Comparison of ENCODE assay signal across 34 cellular contexts in the genomic region with DNA sequence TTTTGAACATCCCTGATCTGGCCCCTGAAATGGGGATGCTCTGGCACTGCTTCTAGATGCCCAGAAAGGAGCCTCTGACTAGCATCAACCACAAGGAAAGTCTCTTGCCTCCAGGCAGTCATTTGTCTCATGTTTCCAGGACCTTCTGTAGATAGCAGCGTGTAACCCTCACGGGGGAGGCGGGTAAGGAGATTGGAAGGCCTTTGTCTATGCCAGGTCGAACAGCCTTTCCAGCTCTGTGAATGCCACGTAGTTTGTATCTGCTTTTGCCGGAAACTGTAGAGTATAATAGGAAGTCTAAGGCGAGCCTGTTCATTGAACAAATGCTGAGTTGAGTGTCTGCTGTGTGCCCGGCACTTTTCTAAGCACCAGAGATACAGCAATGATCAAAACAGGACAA. TPM values are rescaled to one million over a fixed set of nuclear protein-coding genes. Genes with fewer than 3 reads are reported as not detected.
"Had no signal": no experiment of that assay in that cellular context is flagged by ENCODE, and none has a peak within 500 bp of the region (broad histone marks: within the 10 kb centered on the region; RNA-seq: fewer than 3 reads in every experiment).

No MANE protein-coding gene starts in this region.

- H3K4me3 ChIP-seq: heart right ventricle, left lung, lower lobe of right lung, right atrium auricular region, right lobe of liver, smooth muscle cell, thyroid gland, transverse colon, upper lobe of left lung, vagina had no signal

- FAIRE-seq: islet of Langerhans, kidney had no signal

- H3K9me3 Mint-ChIP-seq: natural killer cell; stimulated activated memory B cell treated with anti-CD40 and anti-IgM and Interleukin-4, amounts not matched to agents 10 μg/mL and 1 μg/mL and 100 μg/mL, for 72 hours; stimulated activated naive CD8-positive, alpha-beta T cell treated with anti-CD3 and anti-CD28 coated beads, Interleukin-15, amount 100 ng/mL, for 72 hours had no signal

- H3K4me1 ChIP-seq: heart right ventricle, left lung, lower lobe of right lung, parathyroid adenoma, right atrium auricular region, thyroid gland, upper lobe of left lung, vagina had no signal

- DNase-seq: heart right ventricle; hippocampal formation; kidney; left colon; left lung; lower lobe of right lung; mammary epithelial cell; mesenchymal stem cell; natural killer cell; right lobe of liver; stimulated activated CD4-positive, alpha-beta T cell treated with anti-CD3 and anti-CD28 coated beads, Interleukin-1b, Interleukin-23, amount 100 ng/mL, for 48 hours; stimulated activated CD4-positive, alpha-beta T cell treated with anti-CD3 and anti-CD28 coated beads, Interleukin-2, amount 100 ng/mL, for 48 hours; stimulated activated CD4-positive, alpha-beta T cell treated with anti-CD3 and anti-CD28 coated beads, Interleukin-4, amount 100 ng/mL, for 4 hours; stimulated activated CD8-positive, alpha-beta memory T cell treated with anti-CD3 and anti-CD28 coated beads, Interleukin-4, amount 100 ng/mL, for 48 hours; stimulated activated naive CD4-positive, alpha-beta T cell treated with Interleukin-2 at 50 U/mL for 16 hours; stimulated activated naive CD8-positive, alpha-beta T cell treated with anti-CD3 and anti-CD28 coated beads, Interleukin-15, amount 100 ng/mL, for 72 hours; substantia nigra; thyroid gland; transverse colon; upper lobe of left lung had no signal

- H3K9me3 ChIP-seq: heart right ventricle, left lung, lower lobe of right lung, right atrium auricular region, right lobe of liver, thyroid gland, transverse colon, upper lobe of left lung, vagina had no signal

- H3K4me3 Mint-ChIP-seq: natural killer cell; stimulated activated memory B cell treated with anti-CD40 and anti-IgM and Interleukin-4, amounts not matched to agents 10 μg/mL and 1 μg/mL and 100 μg/mL, for 72 hours; stimulated activated naive CD8-positive, alpha-beta T cell treated with anti-CD3 and anti-CD28 coated beads, Interleukin-15, amount 100 ng/mL, for 72 hours had no signal

- H3K4me1 Mint-ChIP-seq: stimulated activated memory B cell treated with anti-CD40 and anti-IgM and Interleukin-4, amounts not matched to agents 10 μg/mL and 1 μg/mL and 100 μg/mL, for 72 hours; stimulated activated naive CD8-positive, alpha-beta T cell treated with anti-CD3 and anti-CD28 coated beads, Interleukin-15, amount 100 ng/mL, for 72 hours had no signal

- ATAC-seq: heart right ventricle; left colon; left lung; lower lobe of right lung; natural killer cell; right lobe of liver; stimulated activated memory B cell treated with anti-CD40 and anti-IgM and Interleukin-4, amounts not matched to agents 10 μg/mL and 1 μg/mL and 100 μg/mL, for 72 hours; stimulated activated naive CD8-positive, alpha-beta T cell treated with anti-CD3 and anti-CD28 coated beads, Interleukin-15, amount 100 ng/mL, for 72 hours had no signal

- H3K27me3 Mint-ChIP-seq: progenitor cell of endocrine pancreas; stimulated activated memory B cell treated with anti-CD40 and anti-IgM and Interleukin-4, amounts not matched to agents 10 μg/mL and 1 μg/mL and 100 μg/mL, for 72 hours; stimulated activated naive CD8-positive, alpha-beta T cell treated with anti-CD3 and anti-CD28 coated beads, Interleukin-15, amount 100 ng/mL, for 72 hours had no signal

- H3K27me3 ChIP-seq: heart right ventricle, left lung, right atrium auricular region, right lobe of liver, thyroid gland, transverse colon, upper lobe of left lung, vagina had no signal

- H3K27ac Mint-ChIP-seq: natural killer cell; progenitor cell of endocrine pancreas; stimulated activated memory B cell treated with anti-CD40 and anti-IgM and Interleukin-4, amounts not matched to agents 10 μg/mL and 1 μg/mL and 100 μg/mL, for 72 hours had no signal

RNA-seq across cellular contexts. Expression of a gene that starts 43.9 kb away (rescaled TPM):
- total RNA-seq: heart right ventricle, kidney, left lung, mammary epithelial cell, mucosa of gallbladder, omental fat pad, progenitor cell of endocrine pancreas, pulmonary artery endothelial cell, renal cortical epithelial cell, right atrium auricular region, skeletal muscle tissue, smooth muscle cell, thyroid gland, urinary bladder, vagina had no signal
- polyA plus RNA-seq: heart right ventricle, liver, mammary epithelial cell, smooth muscle cell, urinary bladder had no signal
